ENCODE assay signal across 1 cellular context in the genomic region with DNA sequence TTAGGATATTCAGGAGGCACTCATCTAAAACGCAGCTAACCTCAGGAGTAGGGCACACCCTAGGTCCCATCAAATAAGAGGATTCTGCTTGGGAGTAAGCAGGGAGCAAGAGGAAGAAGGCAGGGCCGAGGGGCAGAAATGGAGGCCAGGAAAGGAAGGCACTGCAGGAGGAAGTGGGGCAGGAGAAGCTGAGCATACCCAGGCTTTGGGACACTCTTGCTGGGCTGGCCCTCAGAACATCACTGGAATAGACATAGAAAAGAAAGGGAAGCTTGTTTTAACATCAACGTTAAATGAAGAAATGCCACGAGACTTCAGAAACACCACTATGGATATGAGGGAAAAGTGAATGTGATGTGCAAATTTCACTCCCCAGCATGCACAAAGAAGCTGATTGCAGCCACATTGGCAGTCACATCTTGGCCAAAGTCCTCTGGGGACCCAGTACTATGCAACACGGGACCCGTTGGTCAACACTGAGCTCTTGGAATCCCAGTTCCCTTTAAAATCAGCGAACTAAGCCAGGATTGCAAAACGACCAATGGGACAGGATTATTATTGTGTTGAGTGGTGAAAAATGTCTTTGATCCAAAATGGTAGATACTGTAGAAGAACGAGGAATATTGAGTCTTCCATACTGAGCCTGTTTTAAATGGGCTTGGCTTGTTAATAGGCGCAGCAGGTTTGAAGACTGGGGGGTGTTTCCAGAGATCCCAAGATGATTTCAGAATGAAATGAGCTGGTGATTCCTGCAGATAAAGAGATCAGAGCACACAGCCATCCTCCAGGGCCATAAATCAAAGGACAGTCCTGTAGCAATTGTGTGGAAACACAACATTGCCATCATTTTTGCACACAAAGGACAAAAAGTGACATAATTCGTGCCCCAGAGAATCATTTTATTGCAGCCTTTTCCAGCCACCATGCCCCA.
TF ChIP-seq lines count a peak whose summit lies in the region.

No MANE protein-coding gene starts in this region.

TF ChIP-seq in HepG2, 621 proteins besides CTCF, POLR2A, EP300 and RAD21 (continued from another document and continues in another):
- TF ChIP-seq GMEB1 (CRISPR knock-in tag; IDR thresholded peaks at IDR 0.05; ENCODE audit: borderline replicate concordance) (no peak; the same call in 1 of the 2 replicates), PHF8 (CRISPR knock-in tag; IDR thresholded peaks at IDR 0.05) (no peak), HOXD1 (CRISPR knock-in tag; IDR thresholded peaks at IDR 0.05) (0 out of 2 replicates have a peak, but pooled peaks have one; percentile 71), SP5 (CRISPR knock-in tag; IDR thresholded peaks at IDR 0.05; ENCODE audit: borderline replicate concordance, low read depth) (0 out of 2 replicates have a peak, but pooled peaks have one; percentile 27), ZNF598 (CRISPR knock-in tag; IDR thresholded peaks at IDR 0.05; ENCODE audit: borderline replicate concordance) (no peak), ATF7 (IDR thresholded peaks at IDR 0.05) (no peak), ATF7 (CRISPR knock-in tag; IDR thresholded peaks at IDR 0.05) (no peak; the same call in 1 of the 2 replicates), ZNF557 (CRISPR knock-in tag; IDR thresholded peaks at IDR 0.05) (no peak), ZNF550 (CRISPR knock-in tag; IDR thresholded peaks at IDR 0.05; ENCODE audit: borderline replicate concordance) (0 out of 2 replicates have a peak, but pooled peaks have one; percentile 58), FOXA3 (CRISPR knock-in tag; IDR thresholded peaks at IDR 0.05) (peak; percentile 84), ZNF160 (CRISPR knock-in tag; IDR thresholded peaks at IDR 0.05) (no peak), PLRG1 (conservative IDR thresholded peaks at IDR 0.05) (no peak), ZMYM3 (CRISPR knock-in tag; IDR thresholded peaks at IDR 0.05) (0 out of 2 replicates have a peak, but pooled peaks have one; percentile 8), ZNF674 (CRISPR knock-in tag; IDR thresholded peaks at IDR 0.05; ENCODE audit: low read depth) (no peak), SIN3A (IDR thresholded peaks at IDR 0.05; ENCODE audit: borderline replicate concordance, low read depth, low read length) (no peak), SKIL (CRISPR knock-in tag; IDR thresholded peaks at IDR 0.05; ENCODE audit: borderline replicate concordance) (no peak), TRAFD1 (CRISPR knock-in tag; IDR thresholded peaks at IDR 0.05; ENCODE audit: borderline replicate concordance) (no peak), HMGXB4 (CRISPR knock-in tag; IDR thresholded peaks at IDR 0.05; ENCODE audit: borderline replicate concordance in 1 of 2, low read depth in 1 of 2) (no peak), ZNF713 (CRISPR knock-in tag; IDR thresholded peaks at IDR 0.05) (no peak), ZNF142 (CRISPR knock-in tag; IDR thresholded peaks at IDR 0.05) (no peak), FIP1L1 (IDR thresholded peaks at IDR 0.05; ENCODE audit: borderline replicate concordance, insufficient read depth, low read depth, low read length) (0 out of 2 replicates have a peak, but pooled peaks have one; percentile 16), ZFX (CRISPR knock-in tag; IDR thresholded peaks at IDR 0.05; ENCODE audit: low read depth) (no peak), ZNF720 (CRISPR knock-in tag; IDR thresholded peaks at IDR 0.05) (no peak), CHD4 (IDR thresholded peaks at IDR 0.05; ENCODE audit: borderline replicate concordance, low read length) (no peak), ZNF431 (CRISPR knock-in tag; IDR thresholded peaks at IDR 0.05; ENCODE audit: borderline replicate concordance, low read depth) (no peak; the same call in 1 of the 2 replicates), ZKSCAN1 (IDR thresholded peaks at IDR 0.05; ENCODE audit: low read length) (no peak), ZNF670 (CRISPR knock-in tag; IDR thresholded peaks at IDR 0.05; ENCODE audit: borderline replicate concordance) (no peak; the same call in 1 of the 2 replicates), ZBTB43 (CRISPR knock-in tag; conservative IDR thresholded peaks at IDR 0.05) (peak; percentile 87), RORA (CRISPR knock-in tag; IDR thresholded peaks at IDR 0.05) (no peak), TAF1 (CRISPR knock-in tag; IDR thresholded peaks at IDR 0.05) (peak; percentile 54), KLF12 (CRISPR knock-in tag; IDR thresholded peaks at IDR 0.05; ENCODE audit: borderline replicate concordance) (no peak)
- TF ChIP-seq, protein P1, sequence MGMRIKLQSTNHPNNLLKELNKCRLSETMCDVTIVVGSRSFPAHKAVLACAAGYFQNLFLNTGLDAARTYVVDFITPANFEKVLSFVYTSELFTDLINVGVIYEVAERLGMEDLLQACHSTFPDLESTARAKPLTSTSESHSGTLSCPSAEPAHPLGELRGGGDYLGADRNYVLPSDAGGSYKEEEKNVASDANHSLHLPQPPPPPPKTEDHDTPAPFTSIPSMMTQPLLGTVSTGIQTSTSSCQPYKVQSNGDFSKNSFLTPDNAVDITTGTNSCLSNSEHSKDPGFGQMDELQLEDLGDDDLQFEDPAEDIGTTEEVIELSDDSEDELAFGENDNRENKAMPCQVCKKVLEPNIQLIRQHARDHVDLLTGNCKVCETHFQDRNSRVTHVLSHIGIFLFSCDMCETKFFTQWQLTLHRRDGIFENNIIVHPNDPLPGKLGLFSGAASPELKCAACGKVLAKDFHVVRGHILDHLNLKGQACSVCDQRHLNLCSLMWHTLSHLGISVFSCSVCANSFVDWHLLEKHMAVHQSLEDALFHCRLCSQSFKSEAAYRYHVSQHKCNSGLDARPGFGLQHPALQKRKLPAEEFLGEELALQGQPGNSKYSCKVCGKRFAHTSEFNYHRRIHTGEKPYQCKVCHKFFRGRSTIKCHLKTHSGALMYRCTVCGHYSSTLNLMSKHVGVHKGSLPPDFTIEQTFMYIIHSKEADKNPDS (CRISPR knock-in tag; IDR thresholded peaks at IDR 0.05) = no peak
- TF ChIP-seq, protein P2, sequence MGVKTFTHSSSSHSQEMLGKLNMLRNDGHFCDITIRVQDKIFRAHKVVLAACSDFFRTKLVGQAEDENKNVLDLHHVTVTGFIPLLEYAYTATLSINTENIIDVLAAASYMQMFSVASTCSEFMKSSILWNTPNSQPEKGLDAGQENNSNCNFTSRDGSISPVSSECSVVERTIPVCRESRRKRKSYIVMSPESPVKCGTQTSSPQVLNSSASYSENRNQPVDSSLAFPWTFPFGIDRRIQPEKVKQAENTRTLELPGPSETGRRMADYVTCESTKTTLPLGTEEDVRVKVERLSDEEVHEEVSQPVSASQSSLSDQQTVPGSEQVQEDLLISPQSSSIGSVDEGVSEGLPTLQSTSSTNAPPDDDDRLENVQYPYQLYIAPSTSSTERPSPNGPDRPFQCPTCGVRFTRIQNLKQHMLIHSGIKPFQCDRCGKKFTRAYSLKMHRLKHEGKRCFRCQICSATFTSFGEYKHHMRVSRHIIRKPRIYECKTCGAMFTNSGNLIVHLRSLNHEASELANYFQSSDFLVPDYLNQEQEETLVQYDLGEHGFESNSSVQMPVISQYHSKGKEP (CRISPR knock-in tag; IDR thresholded peaks at IDR 0.05) = no peak
